ENCODE assay signal across 10 cellular contexts in genomic region chr2:219125225-219125885, GRCh38. TPM values are rescaled to one million over a fixed set of nuclear protein-coding genes. Genes with fewer than 3 reads are reported as not detected.
DNase-seq lines count a peak whose midpoint lies in the region; ATAC-seq, FAIRE-seq and TF ChIP-seq lines count a peak whose summit lies in the region.
"Had no signal": no experiment of that assay in that cellular context is flagged by ENCODE, and none has a peak within 500 bp of the region (broad histone marks: within the 10 kb centered on the region; RNA-seq: fewer than 3 reads in every experiment).

No MANE protein-coding gene starts in this region.

- H3K9me3 ChIP-seq in small intestine (ENCODE audit: control insufficient read depth, low read depth) = no peaks in the 10 kb centered on the region

- peak overlapping the region; percentile 80 to 87 for H3K27ac ChIP-seq in small intestine (ENCODE audit: low read depth in 1 of 2, low read length in 1 of 2)

- no peaks in the 10 kb centered on the region for H3K27me3 ChIP-seq in small intestine (ENCODE audit: control insufficient read depth in 2 of 2, insufficient read depth in 2 of 2, low read length in 2 of 2)

- no peaks in the 10 kb centered on the region for H3K36me3 ChIP-seq in small intestine (ENCODE audit: control insufficient read depth in 2 of 2, insufficient read depth in 2 of 2, low read length in 2 of 2)

- no peak overlapping the region for H3K4me3 ChIP-seq in foreskin fibroblast (ENCODE audit: low read depth in 1 of 2, low read length in 2 of 2)
- H3K4me3 ChIP-seq in small intestine (ENCODE audit: low read depth in 1 of 2, low read length in 2 of 2) = no peak overlapping the region

- peak; percentile 47 for DNase-seq in SIG-M5 treated with dmso at 0.1 percent for 504 hours (lab: John Stamatoyannopoulos, UW; ENCODE audit: unreplicated experiment)
- DNase-seq in SIG-M5 (lab: John Stamatoyannopoulos, UW) = no peak
- DNase-seq in RPMI7951 (ENCODE audit: low read depth) = peak; percentile 99
- peak; percentile 95 to 96 for DNase-seq in foreskin fibroblast
- peak; percentile 89 for DNase-seq in small intestine
- DNase-seq in SHP77 (lab: John Stamatoyannopoulos, UW) = no peak
- DNase-seq: NCI-H1048 had no signal

- 35 to 62% (median 57%) methylated on average over 10 of the region's 10 CpGs for WGBS in small intestine, 3 donors

- no peak for FAIRE-seq in small intestine (lab: Jason Lieb, UNC)
- FAIRE-seq: A204.1 had no signal

- ATAC-seq in HG03135 (IDR thresholded peaks at IDR 0.05; ENCODE audit: unreplicated experiment) (no peak), esophagus mucosa (no peak)

- H3K4me1 ChIP-seq in small intestine (ENCODE audit: control insufficient read depth in 2 of 2, insufficient read depth in 1 of 2, low read depth in 1 of 2, low read length in 1 of 2) = peaks cover 11 to 22% of the 10 kb centered on the region in 2 donors

- TF ChIP-seq CTCF in foreskin fibroblast (IDR thresholded peaks at IDR 0.05; ENCODE audit: low read depth, low read length) = no peak

RNA-seq across cellular contexts. Expression of gene NHEJ1, which starts 35.3 kb away (rescaled TPM):
- total RNA-seq in RPMI7951 (2014; rRNA removed; shearing (Covaris generic)) = 24.1 and 31.0 TPM in 2 replicates
- polyA plus RNA-seq in small intestine = 10 to 100 TPM; 19.3 to 40.0 (median 33.2) TPM
- 8.9 TPM for total RNA-seq in esophagus mucosa

RNA-seq across cellular contexts. Expression of gene SLC23A3, which starts 44.5 kb away (rescaled TPM):
- 0.59 TPM in 1 of 2 replicates, not detected in the other for total RNA-seq in RPMI7951 (2014; rRNA removed; shearing (Covaris generic))
- 10 to 100 TPM in 2 of 3 donors, 1 to 10 TPM in 1; 4.3 to 26.6 (median 11.1) TPM for polyA plus RNA-seq in small intestine
- 0.64 TPM for total RNA-seq in esophagus mucosa

RNA-seq across cellular contexts. Expression of gene CNPPD1, which starts 51.4 kb away (rescaled TPM):
- 40.2 and 41.2 TPM in 2 replicates for total RNA-seq in RPMI7951 (2014; rRNA removed; shearing (Covaris generic))
- 10 to 100 TPM; 54.6 to 86.7 (median 81.2) TPM for polyA plus RNA-seq in small intestine
- 49.3 TPM for total RNA-seq in esophagus mucosa

RNA-seq across cellular contexts. Expression of gene RETREG2, which starts 52.7 kb away (rescaled TPM):
- total RNA-seq in RPMI7951 (2014; rRNA removed; shearing (Covaris generic)) = 63.2 and 67.8 TPM in 2 replicates
- 10 to 100 TPM; 36.2 to 66.0 (median 43.0) TPM for polyA plus RNA-seq in small intestine
- total RNA-seq in esophagus mucosa = 41.6 TPM

Comparison
In these comparisons a context has a peak if more than half of its experiments do, and no peak if none do; other contexts are left out.
1. DNase-seq: peak in SIG-M5 treated with dmso at 0.1 percent for 504 hours (single experiment), RPMI7951 (single experiment), foreskin fibroblast (2 of 2) and small intestine (single experiment); none in SIG-M5 (single experiment) and SHP77 (0 of 2).